ENCODE assay signal across 31 cellular contexts in the genomic region with DNA sequence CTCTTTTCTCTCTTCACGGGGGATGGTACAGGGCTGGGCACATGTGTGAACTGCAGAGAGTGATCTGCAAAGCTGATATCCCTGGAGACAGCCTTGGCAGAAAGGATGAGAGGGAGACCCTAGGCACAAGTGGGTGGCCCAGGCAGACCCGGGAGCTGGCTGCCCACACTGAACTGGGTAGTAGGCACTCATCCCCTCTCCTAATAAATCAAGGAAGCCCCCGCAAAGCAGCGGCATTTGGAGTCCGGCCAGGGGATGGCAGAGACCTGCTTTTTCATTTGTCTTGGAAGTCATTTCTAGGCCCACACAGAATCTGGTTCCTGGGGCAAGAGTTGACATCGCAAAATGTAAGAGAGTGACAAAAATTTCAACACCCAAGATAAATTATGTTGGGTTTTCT. TPM values are rescaled to one million over a fixed set of nuclear protein-coding genes. Genes with fewer than 3 reads are reported as not detected.
"Had no signal": no experiment of that assay in that cellular context is flagged by ENCODE, and none has a peak within 500 bp of the region (broad histone marks: within the 10 kb centered on the region; RNA-seq: fewer than 3 reads in every experiment).

No MANE protein-coding gene starts in this region.

- H3K27me3 Mint-ChIP-seq: activated CD4-positive, alpha-beta memory T cell treated with anti-CD3 and anti-CD28 coated beads for 36 hours; activated CD4-positive, alpha-beta T cell treated with anti-CD3 and anti-CD28 coated beads, Interleukin-2, amount 10 ng/mL, durations not matched to agents 24 days and 14 days; effector memory CD8-positive, alpha-beta T cell; naive thymus-derived CD4-positive, alpha-beta T cell; progenitor cell of endocrine pancreas; T-cell had no signal

- H3K27ac Mint-ChIP-seq: activated CD4-positive, alpha-beta memory T cell treated with anti-CD3 and anti-CD28 coated beads for 36 hours; activated CD4-positive, alpha-beta T cell treated with anti-CD3 and anti-CD28 coated beads, Interleukin-2, amount 10 ng/mL, durations not matched to agents 24 days and 14 days; effector memory CD8-positive, alpha-beta T cell; progenitor cell of endocrine pancreas had no signal

- DNase-seq: activated CD4-positive, alpha-beta memory T cell treated with anti-CD3 and anti-CD28 coated beads for 36 hours; activated CD4-positive, alpha-beta T cell treated with anti-CD3 and anti-CD28 coated beads, Interleukin-2, amount 10 ng/mL, durations not matched to agents 24 days and 14 days; activated CD4-positive, CD25-positive, alpha-beta regulatory T cell treated with anti-CD3 and anti-CD28 coated beads, Interleukin-2, amount 50 U/mL, for 72 hours; activated CD8-positive, alpha-beta memory T cell treated with anti-CD3 and anti-CD28 coated beads, Interleukin-2, amount 50 U/mL, for 4 hours; activated gamma-delta T cell treated with Interleukin-2 at 50 U/mL for 16 hours; activated naive CD4-positive, alpha-beta T cell treated with anti-CD3 and anti-CD28 coated beads, Interleukin-2, amount 50 U/mL, for 16 hours; activated T-cell treated with anti-CD3 and anti-CD28 coated beads, Interleukin-2, amount 50 U/mL, for 1 hour; amniotic stem cell; caudate nucleus; cortex of kidney; effector memory CD8-positive, alpha-beta T cell; erythroblast; gastrocnemius medialis; glutamatergic neuron; hippocampal formation; left colon; midbrain; naive thymus-derived CD4-positive, alpha-beta T cell; right lobe of liver; stimulated activated CD4-positive, alpha-beta T cell treated with anti-CD3 and anti-CD28 coated beads, Interleukin-2, amount 100 ng/mL, for 48 hours; stimulated activated naive CD8-positive, alpha-beta T cell treated with anti-CD3 and anti-CD28 coated beads, Interleukin-15, Interleukin-2, amounts not matched to agents 100 U/mL and 50 U/mL, for 24 hours; T-cell; T-helper 9 cell; trophoblast cell had no signal

- H3K9me3 ChIP-seq: gastrocnemius medialis, neutrophil, ovary, right lobe of liver, thoracic aorta had no signal

- H3K9me3 Mint-ChIP-seq: activated CD4-positive, alpha-beta memory T cell treated with anti-CD3 and anti-CD28 coated beads for 36 hours; effector memory CD8-positive, alpha-beta T cell had no signal

- H3K4me3 Mint-ChIP-seq: activated CD4-positive, alpha-beta memory T cell treated with anti-CD3 and anti-CD28 coated beads for 36 hours had no signal

- H3K36me3 Mint-ChIP-seq: activated CD4-positive, alpha-beta memory T cell treated with anti-CD3 and anti-CD28 coated beads for 36 hours; T-cell had no signal

- ATAC-seq: effector memory CD8-positive, alpha-beta T cell; gastrocnemius medialis; left colon; naive thymus-derived CD4-positive, alpha-beta T cell; right lobe of liver; stimulated activated naive CD8-positive, alpha-beta T cell treated with anti-CD3 and anti-CD28 coated beads, Interleukin-15, Interleukin-2, amounts not matched to agents 100 U/mL and 50 U/mL, for 24 hours; T-cell had no signal

RNA-seq across cellular contexts. Expression of a gene that starts 34.0 kb away (rescaled TPM):
- total RNA-seq: activated CD4-positive, alpha-beta memory T cell treated with anti-CD3 and anti-CD28 coated beads for 36 hours; activated CD4-positive, alpha-beta T cell treated with anti-CD3 and anti-CD28 coated beads, Interleukin-2, amount 10 ng/mL, durations not matched to agents 24 days and 14 days; activated CD8-positive, alpha-beta memory T cell treated with anti-CD3 and anti-CD28 coated beads for 36 hours; astrocyte; chondrocyte; naive thymus-derived CD4-positive, alpha-beta T cell; progenitor cell of endocrine pancreas had no signal
